Comparison of ENCODE assay signal across 14 cellular contexts in genomic region chr4:90841676-90842075, GRCh38.
"Had no signal": no experiment of that assay in that cellular context is flagged by ENCODE, and none has a peak within 500 bp of the region (broad histone marks: within the 10 kb centered on the region; RNA-seq: fewer than 3 reads in every experiment).

No MANE protein-coding gene starts in this region.

- H3K27me3 ChIP-seq: gastrocnemius medialis, left lung, pancreas had no signal

- DNase-seq: activated CD4-positive, alpha-beta T cell treated with anti-CD3 and anti-CD28 coated beads for 4 hours; activated CD8-positive, alpha-beta T cell treated with anti-CD3 and anti-CD28 coated beads for 36 hours; activated effector memory CD4-positive, alpha-beta T cell treated with anti-CD3 and anti-CD28 coated beads, Interleukin-2, amount 50 U/mL, for 16 hours; activated T-cell treated with anti-CD3 and anti-CD28 coated beads, Interleukin-2, amount 50 U/mL, for 4 hours; amniotic stem cell; gastrocnemius medialis; left lung; mucosa of descending colon; naive thymus-derived CD8-positive, alpha-beta T cell; pancreas; retina; stimulated activated CD4-positive, alpha-beta T cell treated with anti-CD3 and anti-CD28 coated beads, Interleukin-2, amount 100 ng/mL, for 48 hours had no signal

- H3K27ac ChIP-seq: gastrocnemius medialis, left lung, pancreas had no signal

- ATAC-seq: activated CD8-positive, alpha-beta T cell treated with anti-CD3 and anti-CD28 coated beads for 36 hours; activated T-cell treated with anti-CD3 and anti-CD28 coated beads, Interleukin-2, amount 50 U/mL, for 4 hours; gastrocnemius medialis; mucosa of descending colon; naive thymus-derived CD8-positive, alpha-beta T cell; pancreas; stimulated activated memory B cell treated with anti-CD40 and anti-IgM and Interleukin-4, amounts not matched to agents 10 μg/mL and 1 μg/mL and 100 μg/mL, for 72 hours; WTC11 had no signal

- H3K4me1 ChIP-seq: gastrocnemius medialis, left lung had no signal

- H3K9me3 ChIP-seq: gastrocnemius medialis, left lung, mucosa of descending colon, pancreas had no signal

- H3K4me3 ChIP-seq: gastrocnemius medialis, left lung, mucosa of descending colon, pancreas had no signal

- H3K36me3 ChIP-seq: gastrocnemius medialis, left lung, pancreas had no signal
